1 cellular context compared by ENCODE assay signal in the genomic region with DNA sequence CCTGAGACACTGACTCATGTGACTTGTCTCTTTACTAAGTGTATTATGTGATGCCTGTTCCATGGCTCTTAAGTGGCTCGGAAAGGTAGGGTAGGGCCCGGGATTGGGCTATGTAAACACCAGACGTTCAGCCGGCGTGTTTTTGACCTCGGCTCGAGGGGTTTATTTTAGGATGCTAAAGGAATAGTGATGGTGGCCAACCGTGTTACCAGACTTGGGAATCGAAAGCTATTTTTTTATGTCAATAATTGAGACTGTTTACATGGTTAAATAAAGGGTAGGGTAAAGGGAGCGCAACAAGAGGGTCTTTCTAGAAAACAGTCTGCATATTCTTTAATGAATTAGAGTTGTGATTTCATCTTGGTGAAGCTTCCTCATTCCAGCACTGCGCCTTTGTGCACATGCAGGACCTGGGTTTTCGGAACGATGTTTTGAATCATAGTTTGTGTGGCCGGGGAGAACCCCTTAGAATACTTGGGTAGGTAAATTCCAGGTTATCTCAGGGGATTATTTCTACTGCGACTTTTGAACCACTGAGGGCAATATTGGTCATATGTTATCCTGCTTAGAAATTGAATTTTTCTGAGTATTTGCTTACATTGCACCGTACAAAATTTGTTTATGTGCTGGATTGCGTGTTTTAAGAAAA.
TF ChIP-seq lines count a peak whose summit lies in the region.

No MANE protein-coding gene starts in this region.

TF ChIP-seq in HCT116, 20 proteins besides CTCF, POLR2A, EP300 and RAD21 (continued from another document):
- TF ChIP-seq, protein P1, sequence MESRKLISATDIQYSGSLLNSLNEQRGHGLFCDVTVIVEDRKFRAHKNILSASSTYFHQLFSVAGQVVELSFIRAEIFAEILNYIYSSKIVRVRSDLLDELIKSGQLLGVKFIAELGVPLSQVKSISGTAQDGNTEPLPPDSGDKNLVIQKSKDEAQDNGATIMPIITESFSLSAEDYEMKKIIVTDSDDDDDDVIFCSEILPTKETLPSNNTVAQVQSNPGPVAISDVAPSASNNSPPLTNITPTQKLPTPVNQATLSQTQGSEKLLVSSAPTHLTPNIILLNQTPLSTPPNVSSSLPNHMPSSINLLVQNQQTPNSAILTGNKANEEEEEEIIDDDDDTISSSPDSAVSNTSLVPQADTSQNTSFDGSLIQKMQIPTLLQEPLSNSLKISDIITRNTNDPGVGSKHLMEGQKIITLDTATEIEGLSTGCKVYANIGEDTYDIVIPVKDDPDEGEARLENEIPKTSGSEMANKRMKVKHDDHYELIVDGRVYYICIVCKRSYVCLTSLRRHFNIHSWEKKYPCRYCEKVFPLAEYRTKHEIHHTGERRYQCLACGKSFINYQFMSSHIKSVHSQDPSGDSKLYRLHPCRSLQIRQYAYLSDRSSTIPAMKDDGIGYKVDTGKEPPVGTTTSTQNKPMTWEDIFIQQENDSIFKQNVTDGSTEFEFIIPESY (IDR thresholded peaks at IDR 0.05; ENCODE audit: extremely low read depth, insufficient replicate concordance, low read length): no peak
- no peak for TF ChIP-seq POLR2AphosphoS5 (IDR thresholded peaks at IDR 0.05; ENCODE audit: low read depth, low read length)
- no peak for TF ChIP-seq ZNF274 (IDR thresholded peaks at IDR 0.05; ENCODE audit: low read depth, low read length)
- TF ChIP-seq TCF7L2 (IDR thresholded peaks at IDR 0.05; ENCODE audit: borderline replicate concordance, extremely low read depth, insufficient read depth, insufficient read length): no peak
- TF ChIP-seq EZH2phosphoT487 (IDR thresholded peaks at IDR 0.05; ENCODE audit: borderline replicate concordance): no peak
- no peak for TF ChIP-seq JUND (IDR thresholded peaks at IDR 0.05)
- no peak for TF ChIP-seq YY1 (IDR thresholded peaks at IDR 0.05; ENCODE audit: extremely low read depth, insufficient replicate concordance, low read depth, low read length)
- TF ChIP-seq MAX (IDR thresholded peaks at IDR 0.05): no peak
